1 cellular context compared by ENCODE assay signal in genomic region chr1:2523891-2524609, GRCh38.
TF ChIP-seq lines count a peak whose summit lies in the region.

No MANE protein-coding gene starts in this region.

TF ChIP-seq in HepG2, 621 proteins besides CTCF, POLR2A, EP300 and RAD21:
- TF ChIP-seq SUZ12 (IDR thresholded peaks at IDR 0.05; ENCODE audit: low read depth, low read length) (no peak), ETS1 (CRISPR knock-in tag; IDR thresholded peaks at IDR 0.05) (no peak), PLRG1 (conservative IDR thresholded peaks at IDR 0.05) (no peak), ZNF629 (CRISPR knock-in tag; conservative IDR thresholded peaks at IDR 0.05) (no peak), RFX3 (CRISPR knock-in tag; IDR thresholded peaks at IDR 0.05) (no peak), ZNF441 (CRISPR knock-in tag; IDR thresholded peaks at IDR 0.05; ENCODE audit: borderline replicate concordance) (no peak), ZNF850 (CRISPR knock-in tag; conservative IDR thresholded peaks at IDR 0.05) (no peak), PAWR (CRISPR knock-in tag; IDR thresholded peaks at IDR 0.05; ENCODE audit: borderline replicate concordance) (no peak), ZSCAN9 (CRISPR knock-in tag; IDR thresholded peaks at IDR 0.05; ENCODE audit: borderline replicate concordance) (no peak), ZNF549 (CRISPR knock-in tag; IDR thresholded peaks at IDR 0.05) (no peak), RAD51 (IDR thresholded peaks at IDR 0.05; ENCODE audit: borderline replicate concordance) (no peak), FOSL2 (CRISPR knock-in tag; IDR thresholded peaks at IDR 0.05) (no peak), ZNF510 (CRISPR knock-in tag; IDR thresholded peaks at IDR 0.05; ENCODE audit: low read depth) (no peak), SPEN (CRISPR knock-in tag; IDR thresholded peaks at IDR 0.05; ENCODE audit: low read depth) (no peak), HOXA3 (CRISPR knock-in tag; IDR thresholded peaks at IDR 0.05) (no peak), ATRX (CRISPR knock-in tag; IDR thresholded peaks at IDR 0.05; ENCODE audit: borderline replicate concordance) (no peak), NFRKB (IDR thresholded peaks at IDR 0.05) (no peak), CBX5 (CRISPR knock-in tag; IDR thresholded peaks at IDR 0.05; ENCODE audit: borderline replicate concordance) (no peak)
- TF ChIP-seq, protein P1, sequence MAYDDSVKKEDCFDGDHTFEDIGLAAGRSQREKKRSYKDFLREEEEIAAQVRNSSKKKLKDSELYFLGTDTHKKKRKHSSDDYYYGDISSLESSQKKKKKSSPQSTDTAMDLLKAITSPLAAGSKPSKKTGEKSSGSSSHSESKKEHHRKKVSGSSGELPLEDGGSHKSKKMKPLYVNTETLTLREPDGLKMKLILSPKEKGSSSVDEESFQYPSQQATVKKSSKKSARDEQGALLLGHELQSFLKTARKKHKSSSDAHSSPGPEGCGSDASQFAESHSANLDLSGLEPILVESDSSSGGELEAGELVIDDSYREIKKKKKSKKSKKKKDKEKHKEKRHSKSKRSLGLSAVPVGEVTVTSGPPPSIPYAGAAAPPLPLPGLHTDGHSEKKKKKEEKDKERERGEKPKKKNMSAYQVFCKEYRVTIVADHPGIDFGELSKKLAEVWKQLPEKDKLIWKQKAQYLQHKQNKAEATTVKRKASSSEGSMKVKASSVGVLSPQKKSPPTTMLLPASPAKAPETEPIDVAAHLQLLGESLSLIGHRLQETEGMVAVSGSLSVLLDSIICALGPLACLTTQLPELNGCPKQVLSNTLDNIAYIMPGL (CRISPR knock-in tag; IDR thresholded peaks at IDR 0.05; ENCODE audit: borderline replicate concordance in 1 of 2, low read depth in 1 of 2): no peak
- TF ChIP-seq, protein P2, sequence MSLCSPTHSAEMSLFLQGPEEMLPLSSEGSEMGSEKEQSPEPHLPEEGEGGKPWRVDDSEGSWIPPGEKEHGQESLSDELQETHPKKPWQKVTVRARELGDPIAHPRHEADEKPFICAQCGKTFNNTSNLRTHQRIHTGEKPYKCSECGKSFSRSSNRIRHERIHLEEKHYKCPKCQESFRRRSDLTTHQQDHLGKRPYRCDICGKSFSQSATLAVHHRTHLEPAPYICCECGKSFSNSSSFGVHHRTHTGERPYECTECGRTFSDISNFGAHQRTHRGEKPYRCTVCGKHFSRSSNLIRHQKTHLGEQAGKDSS (CRISPR knock-in tag; IDR thresholded peaks at IDR 0.05; ENCODE audit: borderline replicate concordance, low read depth): no peak
